Comparison of ENCODE assay signal across 8 cellular contexts in the genomic region with DNA sequence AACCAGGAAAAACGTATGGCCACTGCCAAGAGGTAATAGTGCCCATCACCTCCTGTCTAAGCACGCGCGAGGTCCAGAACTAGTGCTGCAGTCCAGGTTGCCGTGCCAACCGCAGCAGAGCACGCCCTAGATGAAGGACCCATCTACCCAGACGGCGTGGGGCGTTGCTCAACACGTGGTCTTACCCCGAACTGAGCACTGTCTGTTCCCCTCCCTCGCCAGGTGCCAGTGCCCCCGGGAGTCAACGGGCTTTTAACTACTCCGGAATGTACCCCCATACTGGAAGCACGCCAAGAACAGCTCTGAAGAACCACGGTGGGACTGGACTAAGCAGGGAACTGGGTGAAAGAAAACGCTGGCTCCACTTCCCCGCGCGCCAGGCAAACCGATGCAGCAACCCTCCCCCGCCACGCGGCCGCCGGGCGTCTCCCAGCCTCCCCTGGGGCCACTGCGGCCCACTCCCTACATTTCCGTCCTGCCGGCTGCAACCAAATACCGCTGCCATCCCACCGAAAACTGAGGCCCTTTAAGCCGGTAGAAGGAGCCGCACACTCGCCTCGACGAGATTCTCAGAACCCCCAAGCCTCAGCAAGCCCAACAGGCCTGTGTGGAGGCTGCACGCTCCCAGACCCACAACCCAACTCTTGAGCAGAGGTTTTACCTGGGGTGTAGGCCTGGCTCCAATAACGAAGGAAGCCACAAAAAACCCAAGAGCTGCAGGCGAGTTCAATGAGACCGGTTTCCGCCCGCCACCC. TPM values are rescaled to one million over a fixed set of nuclear protein-coding genes. Genes with fewer than 3 reads are reported as not detected.
DNase-seq lines count a peak whose midpoint lies in the region; ATAC-seq and TF ChIP-seq lines count a peak whose summit lies in the region.

HSPA8 (minus strand) TSS at position 734 of the 755 bp plus-strand sequence. CDS start 812 bp downstream, outside the sequence.

- H3K79me2 ChIP-seq in fibroblast of lung (ENCODE audit: control insufficient read depth, insufficient read depth, low read length) = peaks cover 63% of the 10 kb centered on the region

- peaks cover 51% of the 10 kb centered on the region for H3K4me1 Mint-ChIP-seq in activated T-helper 1 cell treated with anti-CD3 and anti-CD28 coated beads, Interleukin-12 subunit alpha, Interleukin-12 subunit beta, Interleukin-2, Interleukin-4 antibody, amounts not matched to agents 30 ng/mL and 10 ng/mL and 1 ng/mL, durations not matched to agents 14 hours and 24 hours and 36 hours (ENCODE audit: low read depth)
- H3K4me1 Mint-ChIP-seq in natural killer cell treated with Interleukin-12 subunit alpha and Interleukin-12 subunit beta and Interleukin-15 and Interleukin-18, amount 100 ng/mL, for 72 hours (ENCODE audit: low read depth in 2 of 2) = peaks cover 69 to 73% of the 10 kb centered on the region in 2 donors

- ATAC-seq in GM18498 (IDR thresholded peaks at IDR 0.05; ENCODE audit: unreplicated experiment) (peak; percentile 14), HG03066 (IDR thresholded peaks at IDR 0.05; ENCODE audit: low read depth, unreplicated experiment) (peak; percentile 13)
- ATAC-seq in natural killer cell treated with Interleukin-12 subunit alpha and Interleukin-12 subunit beta and Interleukin-15 and Interleukin-18, amount 100 ng/mL, for 72 hours = peak; percentile 5 to 28
- ATAC-seq in stimulated activated naive CD8-positive, alpha-beta T cell treated with anti-CD3 and anti-CD28 coated beads, Interleukin-15, Interleukin-2, amounts not matched to agents 100 U/mL and 50 U/mL, for 24 hours = peak; percentile 29

- peaks cover 59% of the 10 kb centered on the region for H3K36me3 Mint-ChIP-seq in activated T-helper 1 cell treated with anti-CD3 and anti-CD28 coated beads, Interleukin-12 subunit alpha, Interleukin-12 subunit beta, Interleukin-2, Interleukin-4 antibody, amounts not matched to agents 30 ng/mL and 10 ng/mL and 1 ng/mL, durations not matched to agents 14 hours and 24 hours and 36 hours (ENCODE audit: low read depth)
- H3K36me3 Mint-ChIP-seq in natural killer cell treated with Interleukin-12 subunit alpha and Interleukin-12 subunit beta and Interleukin-15 and Interleukin-18, amount 100 ng/mL, for 72 hours = peaks cover 53% of the 10 kb centered on the region

- H3K27ac ChIP-seq in fibroblast of lung (ENCODE audit: insufficient read depth, low read length) = peak within 1 kb of the TSS; percentile 98

- peak within 1 kb of the TSS; percentile 98 for H3K4me3 Mint-ChIP-seq in activated T-helper 1 cell treated with anti-CD3 and anti-CD28 coated beads, Interleukin-12 subunit alpha, Interleukin-12 subunit beta, Interleukin-2, Interleukin-4 antibody, amounts not matched to agents 30 ng/mL and 10 ng/mL and 1 ng/mL, durations not matched to agents 14 hours and 24 hours and 36 hours
- peak within 1 kb of the TSS; percentile 88 for H3K4me3 Mint-ChIP-seq in natural killer cell treated with Interleukin-12 subunit alpha and Interleukin-12 subunit beta and Interleukin-15 and Interleukin-18, amount 100 ng/mL, for 72 hours

- no peaks in the 10 kb centered on the region for H3K27me3 ChIP-seq in fibroblast of lung (ENCODE audit: control insufficient read depth, insufficient read depth, low read length)

- H3K27ac Mint-ChIP-seq in activated T-helper 1 cell treated with anti-CD3 and anti-CD28 coated beads, Interleukin-12 subunit alpha, Interleukin-12 subunit beta, Interleukin-2, Interleukin-4 antibody, amounts not matched to agents 30 ng/mL and 10 ng/mL and 1 ng/mL, durations not matched to agents 14 hours and 24 hours and 36 hours = peak within 1 kb of the TSS; percentile 100
- H3K27ac Mint-ChIP-seq in natural killer cell treated with Interleukin-12 subunit alpha and Interleukin-12 subunit beta and Interleukin-15 and Interleukin-18, amount 100 ng/mL, for 72 hours = peak within 1 kb of the TSS; percentile 98

- H3K9ac ChIP-seq in fibroblast of lung (ENCODE audit: insufficient read depth, low read length) = peak within 1 kb of the TSS; percentile 95

- peaks cover 2% of the 10 kb centered on the region for H3K27me3 Mint-ChIP-seq in activated T-helper 1 cell treated with anti-CD3 and anti-CD28 coated beads, Interleukin-12 subunit alpha, Interleukin-12 subunit beta, Interleukin-2, Interleukin-4 antibody, amounts not matched to agents 30 ng/mL and 10 ng/mL and 1 ng/mL, durations not matched to agents 14 hours and 24 hours and 36 hours (ENCODE audit: insufficient read depth)
- no peaks in the 10 kb centered on the region for H3K27me3 Mint-ChIP-seq in natural killer cell treated with Interleukin-12 subunit alpha and Interleukin-12 subunit beta and Interleukin-15 and Interleukin-18, amount 100 ng/mL, for 72 hours

- DNase-seq in activated T-helper 1 cell treated with anti-CD3 and anti-CD28 coated beads, Interleukin-12 subunit alpha, Interleukin-12 subunit beta, Interleukin-2, Interleukin-4 antibody, amounts not matched to agents 30 ng/mL and 10 ng/mL and 1 ng/mL, durations not matched to agents 14 hours and 24 hours and 36 hours (ENCODE audit: low spot score) = peak; percentile 65
- DNase-seq in fibroblast of lung (ENCODE audit: low read depth in 2 of 2) (peak; percentile 64 to 70), HuH-7.5 (ENCODE audit: low spot score) (no peak)
- DNase-seq in natural killer cell treated with Interleukin-12 subunit alpha and Interleukin-12 subunit beta and Interleukin-15 and Interleukin-18, amount 100 ng/mL, for 72 hours (ENCODE audit: low spot score) = peak; percentile 77
- peak; percentile 70 for DNase-seq in stimulated activated naive CD8-positive, alpha-beta T cell treated with anti-CD3 and anti-CD28 coated beads, Interleukin-15, Interleukin-2, amounts not matched to agents 100 U/mL and 50 U/mL, for 24 hours

- no peak for TF ChIP-seq CTCF in fibroblast of lung (conservative IDR thresholded peaks at IDR 0.05 in 1 of 2, IDR thresholded peaks at IDR 0.05 in 1 of 2; ENCODE audit: low read depth in 1 of 2, low read length in 2 of 2)

- H3K9me3 ChIP-seq in fibroblast of lung (ENCODE audit: control insufficient read depth, insufficient read depth, low read depth, low read length) = no peaks in the 10 kb centered on the region

- peak within 1 kb of the TSS; percentile 93 for H3K4me2 ChIP-seq in fibroblast of lung (ENCODE audit: extremely low read depth, insufficient read depth, low read length)

- H2AFZ ChIP-seq in fibroblast of lung (ENCODE audit: low read length) = no peak within 1 kb of the TSS

- peak within 1 kb of the TSS; percentile 94 to 99 (median 98) for H3K4me3 ChIP-seq in fibroblast of lung (replicated peaks in 1 of 4; ENCODE audit: control extremely low read depth in 1 of 4, insufficient read depth in 1 of 4, low read depth in 3 of 4, low read length in 4 of 4)

- peaks cover 29% of the 10 kb centered on the region for H3K36me3 ChIP-seq in fibroblast of lung (ENCODE audit: control insufficient read depth, insufficient read depth, low read length)

- no peaks in the 10 kb centered on the region for H3K9me3 Mint-ChIP-seq in activated T-helper 1 cell treated with anti-CD3 and anti-CD28 coated beads, Interleukin-12 subunit alpha, Interleukin-12 subunit beta, Interleukin-2, Interleukin-4 antibody, amounts not matched to agents 30 ng/mL and 10 ng/mL and 1 ng/mL, durations not matched to agents 14 hours and 24 hours and 36 hours
- H3K9me3 Mint-ChIP-seq in natural killer cell treated with Interleukin-12 subunit alpha and Interleukin-12 subunit beta and Interleukin-15 and Interleukin-18, amount 100 ng/mL, for 72 hours = no peaks in the 10 kb centered on the region

- intact Hi-C loops in activated T-helper 1 cell treated with anti-CD3 and anti-CD28 coated beads, Interleukin-12 subunit alpha, Interleukin-12 subunit beta, Interleukin-2, Interleukin-4 antibody, amounts not matched to agents 30 ng/mL and 10 ng/mL and 1 ng/mL, durations not matched to agents 14 hours and 24 hours and 36 hours (cut with micrococcal nuclease) = loop anchor here (1.0 to 10.0 kb wide), 11 partner anchors 9 to 1683 kb away; partner anchors contain the start of genes GRAMD1B and ZNF202

- H3K4me1 ChIP-seq in fibroblast of lung (ENCODE audit: control insufficient read depth, extremely low read depth, insufficient read depth, low read length) = peaks cover 27% of the 10 kb centered on the region

- H4K20me1 ChIP-seq in fibroblast of lung (ENCODE audit: control insufficient read depth, extremely low read depth, insufficient read depth, low read length) = peaks cover 9% of the 10 kb centered on the region

TF ChIP-seq in PFSK-1, 5 proteins besides CTCF, POLR2A, EP300 and RAD21:
- TF ChIP-seq FOXP2 (optimal IDR thresholded peaks at IDR 0.05; ENCODE audit: borderline replicate concordance, extremely low read depth, extremely low read length, insufficient read depth) = no peak
- peak; percentile 96 for TF ChIP-seq TAF1 (IDR thresholded peaks at IDR 0.05; ENCODE audit: borderline replicate concordance, insufficient read depth, low read length)
- peak; percentile 86; the same call in 1 of the 2 replicates for TF ChIP-seq SIN3A (IDR thresholded peaks at IDR 0.05; ENCODE audit: borderline replicate concordance, insufficient read depth, low read length)
- TF ChIP-seq POLR2AphosphoS5 (IDR thresholded peaks at IDR 0.05; ENCODE audit: low read depth, low read length) = peak; percentile 98

RNA-seq across cellular contexts. Expression of gene HSPA8, which starts in this region (rescaled TPM):
- 536 TPM for polyA plus RNA-seq in PFSK-1 (2012; ENCODE audit: insufficient read length, low read depth)
- total RNA-seq in activated T-helper 1 cell treated with anti-CD3 and anti-CD28 coated beads, Interleukin-12 subunit alpha, Interleukin-12 subunit beta, Interleukin-2, Interleukin-4 antibody, amounts not matched to agents 30 ng/mL and 10 ng/mL and 1 ng/mL, durations not matched to agents 14 hours and 24 hours and 36 hours = 4,132 and 4,214 TPM in 2 replicates
- total RNA-seq in fibroblast of lung = 2,158 and 2,829 TPM in 2 replicates
- 2,431 and 3,603 TPM in 2 replicates for polyA plus RNA-seq in fibroblast of lung
- polyA plus RNA-seq in fibroblast of lung (2012) = 1,300 and 1,880 TPM in 2 replicates
- polyA minus RNA-seq in fibroblast of lung (ENCODE audit: low replicate concordance) = 1,673 and 3,479 TPM in 2 replicates
- 1,000 to 10,000 TPM; 2,110 to 2,554 TPM for total RNA-seq in natural killer cell treated with Interleukin-12 subunit alpha and Interleukin-12 subunit beta and Interleukin-15 and Interleukin-18, amount 100 ng/mL, for 72 hours
